ENCODE assay signal across 27 cellular contexts in the genomic region with DNA sequence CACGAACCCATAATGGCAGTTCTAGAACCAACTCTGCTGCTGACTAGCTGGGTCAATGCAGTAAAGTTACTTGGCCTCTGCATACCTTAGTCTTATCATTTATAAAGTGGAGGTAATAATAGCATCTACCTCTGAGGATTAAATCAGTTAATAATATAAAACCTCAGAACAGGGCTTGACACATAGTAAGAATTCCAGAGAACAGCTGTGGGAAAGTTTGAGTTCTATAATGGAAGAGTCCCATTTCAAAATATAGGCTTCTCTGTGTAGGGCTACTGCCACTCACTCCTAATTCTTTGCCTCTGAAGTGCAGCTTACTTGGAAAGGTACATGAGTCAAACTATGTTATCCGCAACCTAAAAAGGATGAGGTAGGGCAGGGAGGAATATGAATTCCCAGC.
"Had no signal": no experiment of that assay in that cellular context is flagged by ENCODE, and none has a peak within 500 bp of the region (broad histone marks: within the 10 kb centered on the region; RNA-seq: fewer than 3 reads in every experiment).

No MANE protein-coding gene starts in this region.

- H3K4me3 Mint-ChIP-seq: memory B cell; naive B cell; natural killer cell; stimulated activated naive B cell treated with anti-CD40 and anti-IgM and Interleukin-4, amounts not matched to agents 10 μg/mL and 1 μg/mL and 100 μg/mL, for 72 hours had no signal

- H3K36me3 Mint-ChIP-seq: memory B cell; naive B cell; natural killer cell; stimulated activated naive B cell treated with anti-CD40 and anti-IgM and Interleukin-4, amounts not matched to agents 10 μg/mL and 1 μg/mL and 100 μg/mL, for 72 hours had no signal

- DNase-seq: hippocampal formation; kidney; left colon; left lung; midbrain; mucosa of descending colon; naive B cell; natural killer cell; pancreas; posterior cingulate gyrus; retina; right cardiac atrium; stimulated activated CD4-positive, alpha-beta T cell treated with anti-CD3 and anti-CD28 coated beads, Interleukin-1b, Interleukin-23, amount 100 ng/mL, for 48 hours; stimulated activated CD4-positive, alpha-beta T cell treated with anti-CD3 and anti-CD28 coated beads, Interleukin-2, amount 100 ng/mL, for 48 hours; stimulated activated naive B cell treated with anti-CD40 and anti-IgM and Interleukin-4, amounts not matched to agents 10 μg/mL and 1 μg/mL and 100 μg/mL, for 72 hours; stimulated activated naive CD8-positive, alpha-beta T cell treated with anti-CD3 and anti-CD28 coated beads, Interleukin-15, Interleukin-2, amounts not matched to agents 100 U/mL and 50 U/mL, for 24 hours; stomach; testis; thyroid gland; transverse colon; upper lobe of left lung had no signal

- H3K27ac Mint-ChIP-seq: memory B cell; naive B cell; natural killer cell; stimulated activated naive B cell treated with anti-CD40 and anti-IgM and Interleukin-4, amounts not matched to agents 10 μg/mL and 1 μg/mL and 100 μg/mL, for 72 hours had no signal

- H3K4me1 Mint-ChIP-seq: memory B cell; naive B cell; natural killer cell; stimulated activated naive B cell treated with anti-CD40 and anti-IgM and Interleukin-4, amounts not matched to agents 10 μg/mL and 1 μg/mL and 100 μg/mL, for 72 hours had no signal

- H3K27me3 Mint-ChIP-seq: memory B cell; naive B cell; stimulated activated naive B cell treated with anti-CD40 and anti-IgM and Interleukin-4, amounts not matched to agents 10 μg/mL and 1 μg/mL and 100 μg/mL, for 72 hours had no signal

- H3K36me3 ChIP-seq: left lung, pancreas, prostate gland, stomach, thyroid gland, transverse colon, upper lobe of left lung, vagina had no signal

- H3K27ac ChIP-seq: left lung, pancreas, prostate gland, stomach, testis, thyroid gland, transverse colon, upper lobe of left lung, vagina had no signal

- ATAC-seq: left colon; left lung; mucosa of descending colon; natural killer cell; pancreas; right cardiac atrium; sciatic nerve; stimulated activated naive B cell treated with anti-CD40 and anti-IgM and Interleukin-4, amounts not matched to agents 10 μg/mL and 1 μg/mL and 100 μg/mL, for 72 hours; stimulated activated naive CD8-positive, alpha-beta T cell treated with anti-CD3 and anti-CD28 coated beads, Interleukin-15, Interleukin-2, amounts not matched to agents 100 U/mL and 50 U/mL, for 24 hours had no signal

- H3K4me3 ChIP-seq: left lung, lung, mucosa of descending colon, pancreas, prostate gland, smooth muscle cell, stomach, testis, thyroid gland, transverse colon, upper lobe of left lung, vagina had no signal

- H3K4me2 ChIP-seq: smooth muscle cell had no signal

- H3K9me3 Mint-ChIP-seq: memory B cell had no signal

- H3K27me3 ChIP-seq: left lung, pancreas, stomach, testis, thyroid gland, transverse colon, upper lobe of left lung, vagina had no signal

- H3K4me1 ChIP-seq: pancreas, prostate gland, stomach, testis, thyroid gland, transverse colon, upper lobe of left lung, vagina had no signal

- H3K9me3 ChIP-seq: left lung, mucosa of descending colon, pancreas, prostate gland, stomach, testis, thyroid gland, transverse colon, upper lobe of left lung, vagina had no signal
